In the genomic region with DNA sequence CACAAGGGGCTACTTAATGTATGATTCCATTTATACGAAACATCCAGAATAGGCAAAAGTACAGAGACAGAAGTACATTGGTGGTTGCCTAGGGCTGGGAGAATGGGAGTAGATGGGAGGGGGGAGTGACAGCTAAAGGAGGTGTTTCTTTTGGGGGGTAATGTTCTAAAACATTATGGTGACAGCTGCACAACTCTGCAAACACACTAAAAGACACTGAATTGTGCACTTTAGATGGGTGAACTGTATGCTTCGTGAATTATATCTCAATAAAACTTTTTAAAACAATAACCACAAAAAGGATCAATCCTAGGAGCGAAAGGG, we compare ENCODE assay signal across 8 cellular contexts. TPM values are rescaled to one million over a fixed set of nuclear protein-coding genes. Genes with fewer than 3 reads are reported as not detected.
DNase-seq lines count a peak whose midpoint lies in the region; ATAC-seq, FAIRE-seq and TF ChIP-seq lines count a peak whose summit lies in the region.

No MANE protein-coding gene starts in this region.

- RAD21 ChIA-PET in HCT116 (lab: Charles Lee; ENCODE audit: low non-redundant PET in 1 of 2, low total read pairs in 2 of 2, uncharacterized antibody in 2 of 2, unreplicated experiment in 2 of 2): interaction anchor here in 1 of 2 experiments (1.8 kb wide), 1 partner anchor 88 kb away, joined by 7 read pairs; no protein-coding TSS in a partner anchor

- H3K9me3 Mint-ChIP-seq in activated CD8-positive, alpha-beta T cell treated with anti-CD3 and anti-CD28 coated beads, Interleukin-2, amount 10 ng/mL, durations not matched to agents 7 days and 5 days (ENCODE audit: insufficient read depth): no peaks in the 10 kb centered on the region

- intact Hi-C loops in HCT116 (cut with micrococcal nuclease): loop anchor here (5.0 kb wide), 1 partner anchor 360 kb away; no protein-coding TSS in a partner anchor

- H3K27me3 ChIP-seq in HCT116 (ENCODE audit: insufficient read depth, low read length): no peaks in the 10 kb centered on the region
- H3K27me3 ChIP-seq in iPS-15b (ENCODE audit: control insufficient read depth, insufficient read depth, low read length): peaks cover 16% of the 10 kb centered on the region
- H3K27me3 ChIP-seq in small intestine (ENCODE audit: control insufficient read depth in 2 of 2, insufficient read depth in 2 of 2, low read length in 2 of 2): no peaks in the 10 kb centered on the region

- peak overlapping the region; percentile 85 for H3K4me2 ChIP-seq in HCT116 (ENCODE audit: low read length)

- no peaks in the 10 kb centered on the region for H3K79me2 ChIP-seq in HCT116 (ENCODE audit: insufficient read depth, low read length)

- peak overlapping the region; percentile 49 for H3K27ac Mint-ChIP-seq in activated CD8-positive, alpha-beta T cell treated with anti-CD3 and anti-CD28 coated beads, Interleukin-2, amount 10 ng/mL, durations not matched to agents 7 days and 5 days

- TF ChIP-seq POLR2A in HCT116 (IDR thresholded peaks at IDR 0.05; ENCODE audit: borderline replicate concordance, extremely low read depth, insufficient read depth, insufficient read length): no peak

- no peaks in the 10 kb centered on the region for H3K36me3 Mint-ChIP-seq in activated CD8-positive, alpha-beta T cell treated with anti-CD3 and anti-CD28 coated beads, Interleukin-2, amount 10 ng/mL, durations not matched to agents 7 days and 5 days (ENCODE audit: low read depth)

- FAIRE-seq in small intestine (lab: Jason Lieb, UNC): no peak

- BruUV-seq in HCT116 (replicated peaks; lab: Mats Ljungman, UMichigan): no TSS peak

- H4K20me1 ChIP-seq in HCT116 (ENCODE audit: insufficient read depth): no peaks in the 10 kb centered on the region

- H3K9me2 ChIP-seq in HCT116 (ENCODE audit: insufficient read depth): no peaks in the 10 kb centered on the region

- H3K4me3 Mint-ChIP-seq in activated CD8-positive, alpha-beta T cell treated with anti-CD3 and anti-CD28 coated beads, Interleukin-2, amount 10 ng/mL, durations not matched to agents 7 days and 5 days: peak overlapping the region; percentile 77

- H3K27me3 Mint-ChIP-seq in activated CD8-positive, alpha-beta T cell treated with anti-CD3 and anti-CD28 coated beads, Interleukin-2, amount 10 ng/mL, durations not matched to agents 7 days and 5 days (ENCODE audit: low read depth): peaks cover 22% of the 10 kb centered on the region

- DNase-seq in HCT116 (ENCODE audit: low read depth, low spot score): no peak
- DNase-seq in activated CD8-positive, alpha-beta T cell treated with anti-CD3 and anti-CD28 coated beads, Interleukin-2, amount 10 ng/mL, durations not matched to agents 7 days and 5 days: no peak
- DNase-seq in small intestine: no peak

- TF ChIP-seq RAD21 in HCT116 (IDR thresholded peaks at IDR 0.05; ENCODE audit: low read depth): no peak

- CTCF ChIA-PET in HCT116 (lab: Charles Lee): interaction anchor here (0.7 to 4.0 kb wide), 3 partner anchors 10 to 133 kb away, joined by 4 to 57 read pairs (median 4); no protein-coding TSS in a partner anchor
- CTCF ChIA-PET in activated CD8-positive, alpha-beta T cell treated with anti-CD3 and anti-CD28 coated beads, Interleukin-2, amount 10 ng/mL, durations not matched to agents 7 days and 5 days (lab: Charles Lee): interaction anchor here (0.6 to 8.8 kb wide), 18 partner anchors 8 to 427 kb away, joined by 3 to 198 read pairs (median 6); a partner anchor contains a TSS

- H3K4me1 ChIP-seq in HCT116 (ENCODE audit: control insufficient read depth in 1 of 2, insufficient read depth in 2 of 2, low read length in 2 of 2) (peaks cover 28 to 30% of the 10 kb centered on the region in 2 experiments; a peak in 3 of 4 replicates), iPS-15b (ENCODE audit: control insufficient read depth, insufficient read depth, low read length) (peaks cover 44% of the 10 kb centered on the region), small intestine (ENCODE audit: control insufficient read depth in 2 of 2, insufficient read depth in 1 of 2, low read depth in 1 of 2, low read length in 1 of 2) (no peaks in the 10 kb centered on the region)

- peaks cover 26% of the 10 kb centered on the region for H3K4me1 Mint-ChIP-seq in activated CD8-positive, alpha-beta T cell treated with anti-CD3 and anti-CD28 coated beads, Interleukin-2, amount 10 ng/mL, durations not matched to agents 7 days and 5 days (ENCODE audit: low read depth)

- POLR2A ChIA-PET in HCT116 (lab: Charles Lee): no interaction called here
- POLR2A ChIA-PET in activated CD8-positive, alpha-beta T cell treated with anti-CD3 and anti-CD28 coated beads, Interleukin-2, amount 10 ng/mL, durations not matched to agents 7 days and 5 days (lab: Charles Lee): interaction anchor here (1.3 to 2.1 kb wide), 3 partner anchors 13 to 427 kb away, joined by 3 to 37 read pairs (median 6); no protein-coding TSS in a partner anchor

- WGBS in small intestine, 3 donors: 23 to 31% (median 28%) methylated on average over 3 of the region's 3 CpGs

- H3K36me3 ChIP-seq in HCT116 (ENCODE audit: control insufficient read depth in 1 of 2, insufficient read depth in 2 of 2, low read length in 2 of 2) (no peaks in the 10 kb centered on the region), iPS-15b (ENCODE audit: control insufficient read depth, insufficient read depth, low read length) (no peaks in the 10 kb centered on the region), small intestine (ENCODE audit: control insufficient read depth in 2 of 2, insufficient read depth in 2 of 2, low read length in 2 of 2) (no peaks in the 10 kb centered on the region)

- H3K4me3 ChIP-seq in HCT116 (replicated peaks in 1 of 2; ENCODE audit: low read depth in 1 of 2, low read length in 2 of 2) (peak overlapping the region; percentile 56 to 67), iPS-15b (ENCODE audit: low read depth, low read length) (peak overlapping the region; percentile 56), small intestine (ENCODE audit: low read depth in 1 of 2, low read length in 2 of 2) (peak overlapping the region; percentile 55 to 82)

- ATAC-seq in HCT116 (no peak), GM21528 (IDR thresholded peaks at IDR 0.05; ENCODE audit: low FRiP score, unreplicated experiment) (no peak), GM18520 (IDR thresholded peaks at IDR 0.05; ENCODE audit: unreplicated experiment) (no peak), GM18909 (IDR thresholded peaks at IDR 0.05; ENCODE audit: poor library complexity, unreplicated experiment) (no peak), esophagus mucosa (no peak)
- ATAC-seq in activated CD8-positive, alpha-beta T cell treated with anti-CD3 and anti-CD28 coated beads, Interleukin-2, amount 10 ng/mL, durations not matched to agents 7 days and 5 days: no peak

- TF ChIP-seq CTCF in HCT116 (IDR thresholded peaks at IDR 0.05 in 2 of 3, conservative IDR thresholded peaks at IDR 0.05 in 1 of 3; ENCODE audit: borderline replicate concordance in 1 of 3, insufficient read depth in 1 of 3, low read depth in 2 of 3, low read length in 2 of 3): no peak

- H3K9me3 ChIP-seq in HCT116 (ENCODE audit: control insufficient read depth in 1 of 2, insufficient read depth in 1 of 2, low read depth in 1 of 2, low read length in 2 of 2) (no peaks in the 10 kb centered on the region), iPS-15b (ENCODE audit: control insufficient read depth, insufficient read depth, low read length) (no peaks in the 10 kb centered on the region), small intestine (ENCODE audit: control insufficient read depth, low read depth) (no peaks in the 10 kb centered on the region)

- H3K27ac ChIP-seq in HCT116 (ENCODE audit: low read depth, low read length) (no peak overlapping the region), small intestine (ENCODE audit: low read depth in 1 of 2, low read length in 1 of 2) (peak overlapping the region in 1 of 2 donors; percentile 78)

- H3K9ac ChIP-seq in HCT116 (ENCODE audit: low read length): peak overlapping the region; percentile 62
- H3K9ac ChIP-seq in iPS-15b (ENCODE audit: low read depth, low read length): peak overlapping the region; percentile 17

- H2AFZ ChIP-seq in HCT116 (ENCODE audit: low read depth, low read length, poor library complexity, severe bottlenecking): no peak overlapping the region

TF ChIP-seq in HCT116, 20 proteins besides CTCF, POLR2A, EP300 and RAD21:
- no peak for TF ChIP-seq EGR1 (IDR thresholded peaks at IDR 0.05; ENCODE audit: low read depth)

RNA-seq across cellular contexts. Expression of a gene that starts 0.7 kb away (rescaled TPM):
- total RNA-seq in HCT116 (2021; ENCODE audit: unreplicated experiment) (4.8 TPM), esophagus mucosa (2.3 TPM)
- polyA plus RNA-seq in HCT116 (2012): 4.8 and 5.8 TPM in 2 replicates
- total RNA-seq in activated CD8-positive, alpha-beta T cell treated with anti-CD3 and anti-CD28 coated beads, Interleukin-2, amount 10 ng/mL, durations not matched to agents 7 days and 5 days: 1 to 10 TPM; 1.6 to 3.6 TPM
- 10 to 100 TPM in 1 of 3 donors, 1 to 10 TPM in 2; 4.0 to 12.6 (median 6.2) TPM for polyA plus RNA-seq in small intestine
